ENCODE assay signal across 8 cellular contexts in the genomic region with DNA sequence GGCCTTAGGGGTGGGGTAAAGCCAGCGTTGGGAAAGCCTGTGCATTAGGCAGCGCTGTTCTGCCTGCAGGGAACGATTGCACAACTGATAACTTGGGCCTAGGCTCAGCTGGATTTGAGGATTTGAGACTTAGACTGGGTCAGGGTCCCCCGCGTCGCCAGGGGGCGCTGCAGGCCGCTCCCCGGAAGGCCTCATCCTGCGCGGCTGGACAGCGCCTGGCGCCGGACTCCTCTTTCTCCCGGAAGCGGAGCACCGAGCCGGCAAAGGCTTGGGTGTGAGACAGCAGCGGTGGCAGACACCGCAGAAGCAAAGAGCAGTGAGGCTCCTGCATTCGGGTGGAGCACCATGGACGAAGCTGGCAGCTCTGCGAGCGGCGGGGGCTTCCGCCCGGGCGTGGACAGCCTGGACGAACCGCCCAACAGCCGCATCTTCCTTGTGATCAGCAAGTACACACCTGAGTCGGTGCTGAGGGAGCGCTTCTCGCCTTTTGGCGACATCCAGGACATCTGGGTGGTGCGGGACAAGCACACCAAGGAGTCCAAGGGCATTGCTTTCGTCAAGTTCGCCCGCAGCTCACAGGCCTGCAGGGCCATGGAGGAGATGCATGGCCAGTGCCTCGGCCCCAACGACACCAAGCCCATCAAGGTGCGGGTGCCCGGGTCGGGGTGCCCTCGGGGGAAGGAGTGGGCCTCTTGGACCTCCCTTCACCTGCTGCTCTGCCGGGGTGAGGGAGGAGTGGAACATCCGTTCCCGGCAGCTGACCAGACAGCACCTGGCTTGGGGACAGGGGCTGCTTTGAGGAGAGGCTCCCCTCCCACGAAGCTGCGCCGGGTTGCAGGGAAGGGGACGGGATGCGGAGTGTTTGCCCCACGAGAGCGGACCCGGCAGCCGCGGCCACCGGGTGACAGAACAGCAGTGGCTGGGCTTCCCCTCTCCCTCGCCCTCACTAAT. TPM values are rescaled to one million over a fixed set of nuclear protein-coding genes. Genes with fewer than 3 reads are reported as not detected.
DNase-seq lines count a peak whose midpoint lies in the region; ATAC-seq and TF ChIP-seq lines count a peak whose summit lies in the region.

A gene with protein sequence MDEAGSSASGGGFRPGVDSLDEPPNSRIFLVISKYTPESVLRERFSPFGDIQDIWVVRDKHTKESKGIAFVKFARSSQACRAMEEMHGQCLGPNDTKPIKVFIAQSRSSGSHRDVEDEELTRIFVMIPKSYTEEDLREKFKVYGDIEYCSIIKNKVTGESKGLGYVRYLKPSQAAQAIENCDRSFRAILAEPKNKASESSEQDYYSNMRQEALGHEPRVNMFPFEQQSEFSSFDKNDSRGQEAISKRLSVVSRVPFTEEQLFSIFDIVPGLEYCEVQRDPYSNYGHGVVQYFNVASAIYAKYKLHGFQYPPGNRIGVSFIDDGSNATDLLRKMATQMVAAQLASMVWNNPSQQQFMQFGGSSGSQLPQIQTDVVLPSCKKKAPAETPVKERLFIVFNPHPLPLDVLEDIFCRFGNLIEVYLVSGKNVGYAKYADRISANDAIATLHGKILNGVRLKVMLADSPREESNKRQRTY (plus strand): TSS at position 236 of the 951 bp plus-strand sequence. CDS start 110 bp downstream, at position 346.

- H3K27me3 ChIP-seq in ovary (no peaks in the 10 kb centered on the region), tibial artery (no peaks in the 10 kb centered on the region)

- H3K27ac ChIP-seq in ovary: peak within 1 kb of the TSS in 1 of 2 donors; percentile 60
- peak within 1 kb of the TSS; percentile 76 to 81 for H3K27ac ChIP-seq in tibial artery

- intact Hi-C loops in head of caudate nucleus (cut with DNase I): loop anchor here (5.0 kb wide), 1 partner anchor 300 kb away; no protein-coding TSS in a partner anchor
- intact Hi-C loops in ovary (cut with DNase I): loop anchor here in 2 of 4 donors (10.0 kb wide), 1 partner anchor 302 kb away; no protein-coding TSS in a partner anchor
- intact Hi-C loops in tibial artery (cut with DNase I; ENCODE audit: low total_unique reads): loop anchor here (5.0 kb wide), 1 partner anchor 170 kb away; no protein-coding TSS in a partner anchor

- H3K4me3 ChIP-seq in ovary (peak within 1 kb of the TSS; percentile 65), tibial artery (peak within 1 kb of the TSS; percentile 75 to 78)

- DNase-seq in NCI-H1048 (lab: John Stamatoyannopoulos, UW) (peak; percentile 65), SKM-1 (lab: John Stamatoyannopoulos, UW; ENCODE audit: unreplicated experiment) (peak; percentile 84), head of caudate nucleus (peak; percentile 74 to 95 (median 90)), ovary (peak; percentile 84 to 94 (median 90)), tibial artery (peak; percentile 91 to 97)
- peak; percentile 88 to 92 for DNase-seq in activated naive CD4-positive, alpha-beta T cell treated with anti-CD3 and anti-CD28 coated beads, Interleukin-2, amount 50 U/mL, for 72 hours (ENCODE audit: low spot score in 2 of 2)

- 0% methylated on average over 48 to 60 of the region's 60 CpGs for WGBS in ovary, 3 donors

- peaks cover 2% of the 10 kb centered on the region for H3K4me1 ChIP-seq in ovary (ENCODE audit: insufficient read depth)
- H3K4me1 ChIP-seq in tibial artery: peaks cover 0 to 25% (median 12%) of the 10 kb centered on the region in 4 donors

- peak within 1 kb of the TSS; percentile 91 to 93 for H3K27ac Mint-ChIP-seq in activated naive CD4-positive, alpha-beta T cell treated with anti-CD3 and anti-CD28 coated beads, Interleukin-2, amount 50 U/mL, for 72 hours

- TF ChIP-seq POLR2A in ovary (IDR thresholded peaks at IDR 0.05): no peak

- H3K9me3 ChIP-seq in ovary (no peaks in the 10 kb centered on the region), tibial artery (no peaks in the 10 kb centered on the region)

- H3K9me3 Mint-ChIP-seq in activated naive CD4-positive, alpha-beta T cell treated with anti-CD3 and anti-CD28 coated beads, Interleukin-2, amount 50 U/mL, for 72 hours: peaks cover 0 to 5% of the 10 kb centered on the region in 2 donors

- no peak for TF ChIP-seq EP300 in ovary (IDR thresholded peaks at IDR 0.05)

- H3K36me3 ChIP-seq in ovary (no peaks in the 10 kb centered on the region), tibial artery (no peaks in the 10 kb centered on the region)

- peak; percentile 66 for TF ChIP-seq CTCF in GM12801 (IDR thresholded peaks at IDR 0.05; ENCODE audit: extremely low read depth, insufficient read length)
- peak; percentile 83 to 99 (median 87) for TF ChIP-seq CTCF in ovary (IDR thresholded peaks at IDR 0.05)
- TF ChIP-seq CTCF in tibial artery (IDR thresholded peaks at IDR 0.05): peak; percentile 95 to 97

- H3K36me3 Mint-ChIP-seq in activated naive CD4-positive, alpha-beta T cell treated with anti-CD3 and anti-CD28 coated beads, Interleukin-2, amount 50 U/mL, for 72 hours: peaks cover 0 to 9% of the 10 kb centered on the region in 2 donors

- ATAC-seq in HG02588 (IDR thresholded peaks at IDR 0.05; ENCODE audit: unreplicated experiment): peak; percentile 93
- ATAC-seq in activated naive CD4-positive, alpha-beta T cell treated with anti-CD3 and anti-CD28 coated beads, Interleukin-2, amount 50 U/mL, for 72 hours: peak; percentile 92 to 95

RNA-seq across cellular contexts. Expression of the gene that starts here (rescaled TPM):
- total RNA-seq in activated naive CD4-positive, alpha-beta T cell treated with anti-CD3 and anti-CD28 coated beads, Interleukin-2, amount 50 U/mL, for 72 hours: 10 to 100 TPM in 1 of 2 donors, 1 to 10 TPM in 1; 4.9 to 12.3 TPM
- total RNA-seq in ovary: 10 to 100 TPM in 4 of 7 donors, 1 to 10 TPM in 3; 6.8 to 15.0 (median 11.8) TPM
- 1 to 10 TPM; 5.6 to 7.2 TPM for polyA plus RNA-seq in ovary
